In genomic region chr22:30970356-30970746, GRCh38 we compare ENCODE assay signal across 8 cellular contexts. TPM values are rescaled to one million over a fixed set of nuclear protein-coding genes. Genes with fewer than 3 reads are reported as not detected.
DNase-seq lines count a peak whose midpoint lies in the region; ATAC-seq lines count a peak whose summit lies in the region.

No MANE protein-coding gene starts in this region.

- peaks cover 32 to 38% of the 10 kb centered on the region in 2 donors for H3K36me3 ChIP-seq in stomach smooth muscle (ENCODE audit: control insufficient read depth in 2 of 2, insufficient read depth in 2 of 2, low read length in 2 of 2)

- peaks cover 65% of the 10 kb centered on the region for H3K36me3 Mint-ChIP-seq in T-helper 1 cell treated with Interleukin-12 subunit alpha and Interleukin-12 subunit beta and Interleukin-4 antibody, amounts not matched to agents 30 μg/mL and 1 μg/mL, for 36 hours (ENCODE audit: low read depth)
- H3K36me3 Mint-ChIP-seq in activated T-helper 17 cell treated with anti-CD3 and anti-CD28 coated beads, Interleukin-2, amount 50 U/mL, for 72 hours (ENCODE audit: low read depth) = peaks cover 83% of the 10 kb centered on the region
- peaks cover 39 to 50% (median 49%) of the 10 kb centered on the region in 3 donors for H3K36me3 Mint-ChIP-seq in immature natural killer cell

- H3K4me3 ChIP-seq in stomach smooth muscle (ENCODE audit: low read length in 2 of 2) = peak overlapping the region; percentile 86 to 88

- H3K27ac ChIP-seq in stomach smooth muscle (ENCODE audit: low read length) = peak overlapping the region; percentile 86

- peaks cover 7 to 17% of the 10 kb centered on the region in 2 donors for H3K9me3 ChIP-seq in stomach smooth muscle (ENCODE audit: control insufficient read depth in 2 of 2, low read length in 2 of 2)

- peaks cover 14% of the 10 kb centered on the region for H3K4me1 ChIP-seq in stomach smooth muscle (ENCODE audit: control insufficient read depth, insufficient read depth, low read length)

- peaks cover 51% of the 10 kb centered on the region for H3K4me1 Mint-ChIP-seq in T-helper 1 cell treated with Interleukin-12 subunit alpha and Interleukin-12 subunit beta and Interleukin-4 antibody, amounts not matched to agents 30 μg/mL and 1 μg/mL, for 36 hours (ENCODE audit: low read depth)
- peaks cover 24% of the 10 kb centered on the region for H3K4me1 Mint-ChIP-seq in activated T-helper 17 cell treated with anti-CD3 and anti-CD28 coated beads, Interleukin-2, amount 50 U/mL, for 72 hours
- H3K4me1 Mint-ChIP-seq in immature natural killer cell = peaks cover 53 to 67% of the 10 kb centered on the region in 2 donors

- H3K9ac ChIP-seq in stomach smooth muscle (ENCODE audit: low read length in 2 of 2) = peak overlapping the region; percentile 80 to 82

- H3K27me3 Mint-ChIP-seq in T-helper 1 cell treated with Interleukin-12 subunit alpha and Interleukin-12 subunit beta and Interleukin-4 antibody, amounts not matched to agents 30 μg/mL and 1 μg/mL, for 36 hours (ENCODE audit: low read depth) = no peaks in the 10 kb centered on the region
- H3K27me3 Mint-ChIP-seq in activated T-helper 17 cell treated with anti-CD3 and anti-CD28 coated beads, Interleukin-2, amount 50 U/mL, for 72 hours = no peaks in the 10 kb centered on the region
- H3K27me3 Mint-ChIP-seq in immature natural killer cell (ENCODE audit: low read depth in 3 of 3) = peaks cover 6 to 13% (median 13%) of the 10 kb centered on the region in 3 donors

- ATAC-seq in activated T-helper 17 cell treated with anti-CD3 and anti-CD28 coated beads, Interleukin-2, amount 50 U/mL, for 72 hours (replicated peaks) = no peak
- ATAC-seq in GM19324 (IDR thresholded peaks at IDR 0.05; ENCODE audit: low FRiP score, unreplicated experiment) = no peak

- DNase-seq in T-helper 1 cell (no peak), immature natural killer cell (no peak), germinal center (ENCODE audit: low spot score) (no peak)
- no peak for DNase-seq in stimulated activated CD4-positive, alpha-beta T cell treated with anti-CD3 and anti-CD28 coated beads, Interleukin-4, amount 100 ng/mL, for 1 hour

- peaks cover 37% of the 10 kb centered on the region for H3K9me3 Mint-ChIP-seq in T-helper 1 cell treated with Interleukin-12 subunit alpha and Interleukin-12 subunit beta and Interleukin-4 antibody, amounts not matched to agents 30 μg/mL and 1 μg/mL, for 36 hours
- H3K9me3 Mint-ChIP-seq in activated T-helper 17 cell treated with anti-CD3 and anti-CD28 coated beads, Interleukin-2, amount 50 U/mL, for 72 hours = peaks cover 13% of the 10 kb centered on the region
- peaks cover 11 to 51% (median 46%) of the 10 kb centered on the region in 6 donors for H3K9me3 Mint-ChIP-seq in immature natural killer cell

- peak overlapping the region; percentile 97 for H3K4me3 Mint-ChIP-seq in T-helper 1 cell treated with Interleukin-12 subunit alpha and Interleukin-12 subunit beta and Interleukin-4 antibody, amounts not matched to agents 30 μg/mL and 1 μg/mL, for 36 hours
- peak overlapping the region; percentile 85 for H3K4me3 Mint-ChIP-seq in activated T-helper 17 cell treated with anti-CD3 and anti-CD28 coated beads, Interleukin-2, amount 50 U/mL, for 72 hours
- H3K4me3 Mint-ChIP-seq in immature natural killer cell = peak overlapping the region; percentile 87 to 95 (median 92)

- H3K27me3 ChIP-seq in stomach smooth muscle (ENCODE audit: control insufficient read depth in 1 of 2, insufficient read depth in 2 of 2, low read length in 2 of 2) = no peaks in the 10 kb centered on the region

- peak overlapping the region; percentile 85 for H3K27ac Mint-ChIP-seq in T-helper 1 cell treated with Interleukin-12 subunit alpha and Interleukin-12 subunit beta and Interleukin-4 antibody, amounts not matched to agents 30 μg/mL and 1 μg/mL, for 36 hours
- peak overlapping the region; percentile 91 for H3K27ac Mint-ChIP-seq in activated T-helper 17 cell treated with anti-CD3 and anti-CD28 coated beads, Interleukin-2, amount 50 U/mL, for 72 hours
- peak overlapping the region; percentile 78 to 96 (median 90) for H3K27ac Mint-ChIP-seq in immature natural killer cell

RNA-seq across cellular contexts. Expression of gene TUG1, which starts 1.3 kb away (rescaled TPM):
- total RNA-seq in activated T-helper 17 cell treated with anti-CD3 and anti-CD28 coated beads, Interleukin-2, amount 50 U/mL, for 72 hours = 10 to 100 TPM; 45.1 to 49.0 TPM
- polyA plus RNA-seq in immature natural killer cell = 10 to 100 TPM in 2 of 3 donors, 1 to 10 TPM in 1; 7.8 to 22.9 (median 13.6) TPM

RNA-seq across cellular contexts. Expression of gene MORC2, which starts 1.8 kb away (rescaled TPM):
- total RNA-seq in activated T-helper 17 cell treated with anti-CD3 and anti-CD28 coated beads, Interleukin-2, amount 50 U/mL, for 72 hours = 10 to 100 TPM; 19.2 to 24.9 TPM
- polyA plus RNA-seq in immature natural killer cell = 1 to 10 TPM in 2 of 3 donors, not detected in 1; 1.1 to 6.9 TPM
